8 cellular contexts compared by ENCODE assay signal in genomic region chr1:204684551-204685235, GRCh38. TPM values are rescaled to one million over a fixed set of nuclear protein-coding genes. Genes with fewer than 3 reads are reported as not detected.
DNase-seq lines count a peak whose midpoint lies in the region; ATAC-seq and TF ChIP-seq lines count a peak whose summit lies in the region.

No MANE protein-coding gene starts in this region.

- no peak overlapping the region for H3K4me3 ChIP-seq in IMR-90 (ENCODE audit: insufficient read depth, low read depth, low read length)
- no peak overlapping the region for H3K4me3 ChIP-seq in effector memory CD4-positive, alpha-beta T cell (ENCODE audit: insufficient read depth, low read depth, low read length, poor library complexity, severe bottlenecking)

- no peak overlapping the region for H3K27ac Mint-ChIP-seq in CD4-positive, alpha-beta T cell
- H3K27ac Mint-ChIP-seq in endothelial cell (ENCODE audit: unreplicated experiment) (peak overlapping the region; percentile 86), neural crest cell (ENCODE audit: unreplicated experiment) (no peak overlapping the region)

- 0 out of 2 replicates have a peak, but pooled peaks cover 5% of the 10 kb centered on the region for H4K20me1 ChIP-seq in IMR-90 (ENCODE audit: insufficient read depth, low read length)

- no peak for ATAC-seq in CD4-positive, alpha-beta T cell (ENCODE audit: poor library complexity)
- ATAC-seq in IMR-90 (ENCODE audit: low read depth) = no peak
- no peak for ATAC-seq in GM21526 (IDR thresholded peaks at IDR 0.05; ENCODE audit: low FRiP score, unreplicated experiment)
- no peak for ATAC-seq in HG02642 (IDR thresholded peaks at IDR 0.05; ENCODE audit: poor library complexity, unreplicated experiment)

- BruUV-seq in IMR-90 (replicated peaks; lab: Mats Ljungman, UMichigan) = no TSS peak

- H3K56ac ChIP-seq in IMR-90 (ENCODE audit: extremely low read depth, insufficient read depth, low read length) = no peak overlapping the region

- no peak overlapping the region for H4K91ac ChIP-seq in IMR-90 (ENCODE audit: insufficient read depth, low read depth, low read length)

- H3K23ac ChIP-seq in IMR-90 (ENCODE audit: low read depth, low read length) = no peak overlapping the region

- H3K4me2 ChIP-seq in IMR-90 (ENCODE audit: low read depth, low read length) = no peak overlapping the region; the same call in 1 of the 2 replicates

- no peak overlapping the region for H3K14ac ChIP-seq in IMR-90 (replicated peaks; ENCODE audit: low read depth, low read length)

- intact Hi-C loops in CD4-positive, alpha-beta T cell (cut with DNase I, micrococcal nuclease) = no loop called here
- intact Hi-C loops in IMR-90 (cut with micrococcal nuclease) = no loop called here

- no peak overlapping the region for H4K5ac ChIP-seq in IMR-90 (ENCODE audit: low read depth, low read length)

- peak overlapping the region; percentile 76 for H3K4me3 Mint-ChIP-seq in CD4-positive, alpha-beta T cell
- peak overlapping the region; percentile 97 for H3K4me3 Mint-ChIP-seq in endothelial cell (ENCODE audit: unreplicated experiment)
- peak overlapping the region; percentile 88 for H3K4me3 Mint-ChIP-seq in neural crest cell

- 1% methylated on average over 14 of the region's 43 CpGs; no CpG with 5 or more reads in 1 of the 2 experiments for WGBS in IMR-90 (ENCODE audit: extremely low coverage in 2 of 2, insufficient read length in 1 of 2), 2 experiments

- no peak overlapping the region for H4K8ac ChIP-seq in IMR-90 (ENCODE audit: low read depth in 2 of 2, low read length in 2 of 2)

- peaks cover 61% of the 10 kb centered on the region for H3K27me3 Mint-ChIP-seq in CD4-positive, alpha-beta T cell
- peaks cover 5% of the 10 kb centered on the region for H3K27me3 Mint-ChIP-seq in endothelial cell (ENCODE audit: unreplicated experiment)
- H3K27me3 Mint-ChIP-seq in neural crest cell (ENCODE audit: low read depth) = peaks cover 52% of the 10 kb centered on the region

- in situ Hi-C loops in IMR-90 (cut with MboI; ENCODE audit: low sequenced_read_pairs) = no loop called here

- no peaks in the 10 kb centered on the region for H3K4me1 ChIP-seq in IMR-90 (ENCODE audit: control insufficient read depth, insufficient read depth, low read length)
- H3K4me1 ChIP-seq in effector memory CD4-positive, alpha-beta T cell (ENCODE audit: control insufficient read depth, insufficient read depth, low read length, poor library complexity, severe bottlenecking) = peaks cover 10% of the 10 kb centered on the region

- H2BK20ac ChIP-seq in IMR-90 (ENCODE audit: low read depth, low read length) = no peak overlapping the region

- CTCF ChIA-PET in CD4-positive, alpha-beta T cell (lab: Charles Lee) = no interaction called here
- CTCF ChIA-PET in IMR-90 (lab: Yijun Ruan, JAX) = interaction anchor here (0.6 kb wide), 1 partner anchor 29 kb away, joined by 3 read pairs; no protein-coding TSS in a partner anchor

- H3K9me3 ChIP-seq in CD4-positive, alpha-beta T cell (ENCODE audit: control insufficient read depth, low read length) = no peaks in the 10 kb centered on the region
- no peaks in the 10 kb centered on the region for H3K9me3 ChIP-seq in IMR-90 (ENCODE audit: control insufficient read depth, insufficient read depth, low read length)
- H3K9me3 ChIP-seq in effector memory CD4-positive, alpha-beta T cell (ENCODE audit: control insufficient read depth, low read length) = no peaks in the 10 kb centered on the region

- H3K79me1 ChIP-seq in IMR-90 (ENCODE audit: low read depth in 1 of 2, low read length in 2 of 2) = no peaks in the 10 kb centered on the region

- no peak overlapping the region for H2BK15ac ChIP-seq in IMR-90 (ENCODE audit: low read depth, low read length)

- H3K4me1 Mint-ChIP-seq in CD4-positive, alpha-beta T cell (ENCODE audit: low read depth) = peaks cover 11% of the 10 kb centered on the region
- H3K4me1 Mint-ChIP-seq in endothelial cell (ENCODE audit: unreplicated experiment) (peaks cover 33% of the 10 kb centered on the region), neural crest cell (peaks cover 4% of the 10 kb centered on the region)

- no peak overlapping the region for H3K4ac ChIP-seq in IMR-90 (ENCODE audit: low read depth, low read length)

- no peak overlapping the region for H2BK5ac ChIP-seq in IMR-90 (ENCODE audit: low read depth, low read length, poor library complexity, severe bottlenecking)

- TF ChIP-seq RAD21 in IMR-90 (IDR thresholded peaks at IDR 0.05; ENCODE audit: low read length) = no peak

- no peak overlapping the region for H3K9ac ChIP-seq in IMR-90 (ENCODE audit: low read depth, low read length)

- no peak for DNase-seq in CD4-positive, alpha-beta T cell
- DNase-seq in IMR-90 (no peak), endothelial cell (ENCODE audit: low spot score) (peak; percentile 46), neural crest cell (ENCODE audit: low read depth, low spot score) (peak; percentile 35), NCI-H187 treated with DMSO at 0.1 percent for 48 hours (lab: John Stamatoyannopoulos, UW) (no peak)
- DNase-seq in effector memory CD4-positive, alpha-beta T cell = no peak

- no peaks in the 10 kb centered on the region for H3K36me3 ChIP-seq in IMR-90 (ENCODE audit: control insufficient read depth, insufficient read depth, low read length)
- H3K36me3 ChIP-seq in effector memory CD4-positive, alpha-beta T cell (ENCODE audit: control insufficient read depth, insufficient read depth, low read length) = no peaks in the 10 kb centered on the region

- H2AK5ac ChIP-seq in IMR-90 (ENCODE audit: low read depth, low read length) = no peak overlapping the region

- dilution Hi-C loops in IMR-90 (cut with HindIII; ENCODE audit: low sequenced_read_pairs, unreplicated experiment) = no loop called here

- peak overlapping the region; percentile 2 for H2AFZ ChIP-seq in IMR-90 (replicated peaks; ENCODE audit: low read length, poor library complexity)

- H3K9me3 Mint-ChIP-seq in CD4-positive, alpha-beta T cell = no peaks in the 10 kb centered on the region
- H3K9me3 Mint-ChIP-seq in endothelial cell (ENCODE audit: unreplicated experiment) (no peaks in the 10 kb centered on the region), neural crest cell (no peaks in the 10 kb centered on the region)

- no peaks in the 10 kb centered on the region for H3K36me3 Mint-ChIP-seq in CD4-positive, alpha-beta T cell (ENCODE audit: low read depth)
- H3K36me3 Mint-ChIP-seq in endothelial cell (ENCODE audit: low read depth, unreplicated experiment) (peaks cover 15% of the 10 kb centered on the region), neural crest cell (ENCODE audit: low read depth) (no peaks in the 10 kb centered on the region)

- TF ChIP-seq POLR2A in IMR-90 (IDR thresholded peaks at IDR 0.05; ENCODE audit: low read depth, low read length) = no peak

- H2AK9ac ChIP-seq in IMR-90 (replicated peaks; ENCODE audit: low read depth, low read length, poor library complexity) = no peak overlapping the region

- POLR2A ChIA-PET in CD4-positive, alpha-beta T cell (lab: Charles Lee) = no interaction called here
- POLR2A ChIA-PET in IMR-90 (lab: Charles Lee; ENCODE audit: unreplicated experiment) = no interaction called here

- no peak for TF ChIP-seq CTCF in CD4-positive, alpha-beta T cell (IDR thresholded peaks at IDR 0.05)
- TF ChIP-seq CTCF in IMR-90 (conservative IDR thresholded peaks at IDR 0.05; ENCODE audit: low read depth, low read length) (no peak), endothelial cell (IDR thresholded peaks at IDR 0.05; ENCODE audit: unreplicated experiment) (no peak), neural crest cell (conservative IDR thresholded peaks at IDR 0.05) (no peak)

- no peaks in the 10 kb centered on the region for H3K9me1 ChIP-seq in IMR-90 (ENCODE audit: insufficient read depth, low read length)

- H3K27me3 ChIP-seq in CD4-positive, alpha-beta T cell (ENCODE audit: control insufficient read depth, insufficient read depth, low read length) = peaks cover 41% of the 10 kb centered on the region
- peaks cover 57% of the 10 kb centered on the region for H3K27me3 ChIP-seq in IMR-90 (ENCODE audit: control insufficient read depth, insufficient read depth, low read length)
- no peaks in the 10 kb centered on the region for H3K27me3 ChIP-seq in effector memory CD4-positive, alpha-beta T cell (replicated peaks; ENCODE audit: control insufficient read depth, insufficient read depth, low read length, poor library complexity, severe bottlenecking)

- no peak overlapping the region for H2BK120ac ChIP-seq in IMR-90 (ENCODE audit: low read depth, low read length)

- no peak overlapping the region for H3K27ac ChIP-seq in CD4-positive, alpha-beta T cell (ENCODE audit: low read depth, low read length)
- H3K27ac ChIP-seq in IMR-90 (ENCODE audit: insufficient read depth, low read length) = no peak overlapping the region
- no peak overlapping the region for H3K27ac ChIP-seq in effector memory CD4-positive, alpha-beta T cell (ENCODE audit: insufficient read depth, low read length, poor library complexity, severe bottlenecking)

- no peak overlapping the region for H3K18ac ChIP-seq in IMR-90 (ENCODE audit: low read depth, low read length)

TF ChIP-seq in IMR-90, 13 proteins besides CTCF, POLR2A, EP300 and RAD21 (continues in another document):
- TF ChIP-seq MAZ (IDR thresholded peaks at IDR 0.05; ENCODE audit: borderline replicate concordance, low read depth, low read length) (no peak), CHD1 (IDR thresholded peaks at IDR 0.05; ENCODE audit: low read depth, low read length) (no peak), ELK1 (IDR thresholded peaks at IDR 0.05; ENCODE audit: borderline replicate concordance, low read depth, low read length) (no peak), FOS (IDR thresholded peaks at IDR 0.05; ENCODE audit: low read depth, low read length) (no peak), NFE2L2 (IDR thresholded peaks at IDR 0.05; ENCODE audit: low read depth, low read length) (no peak), BHLHE40 (IDR thresholded peaks at IDR 0.05; ENCODE audit: low read depth, low read length) (no peak), RFX5 (IDR thresholded peaks at IDR 0.05; ENCODE audit: low read depth, low read length) (no peak), SMC3 (IDR thresholded peaks at IDR 0.05; ENCODE audit: low read depth, low read length) (no peak)

RNA-seq across cellular contexts. Expression of gene LRRN2, which starts 0.8 kb away (rescaled TPM):
- not detected for total RNA-seq in CD4-positive, alpha-beta T cell
- total RNA-seq in IMR-90 (2012; rRNA removed) = not detected in 2 replicates
- polyA plus RNA-seq in IMR-90 (2012; rRNA removed) = not detected in 2 replicates
- polyA plus RNA-seq in IMR-90 (2012; cell fraction: cytosol; rRNA removed) = not detected in 2 replicates
- polyA plus RNA-seq in IMR-90 (2012; cell fraction: nucleus; rRNA removed; ENCODE audit: low replicate concordance) = not detected in 2 replicates
- total RNA-seq in endothelial cell (ENCODE audit: unreplicated experiment) = 71.1 TPM
- total RNA-seq in neural crest cell = 4.5 and 5.0 TPM in 2 replicates

Comparison
In these comparisons a context has a peak if more than half of its experiments do, and no peak if none do; other contexts are left out.
1. DNase-seq: peak in endothelial cell (single experiment) and neural crest cell (single experiment); none in CD4-positive, alpha-beta T cell (0 of 10), IMR-90 (single experiment), effector memory CD4-positive, alpha-beta T cell (0 of 3) and NCI-H187 treated with DMSO at 0.1 percent for 48 hours (single experiment).
2. RNA of gene LRRN2, which starts 0.8 kb away (total RNA-seq): 71.1 TPM in endothelial cell (single experiment); 4.5 to 5.0 TPM in neural crest cell, not detected in CD4-positive, alpha-beta T cell and not detected in IMR-90; every median in the first group is over 10 times any median in the second.
3. Peak in every context shown above with its lines, with median percentiles within 50 percentile points of each other: H3K4me3 Mint-ChIP-seq.